Comparison of ENCODE assay signal across 8 cellular contexts in the genomic region with DNA sequence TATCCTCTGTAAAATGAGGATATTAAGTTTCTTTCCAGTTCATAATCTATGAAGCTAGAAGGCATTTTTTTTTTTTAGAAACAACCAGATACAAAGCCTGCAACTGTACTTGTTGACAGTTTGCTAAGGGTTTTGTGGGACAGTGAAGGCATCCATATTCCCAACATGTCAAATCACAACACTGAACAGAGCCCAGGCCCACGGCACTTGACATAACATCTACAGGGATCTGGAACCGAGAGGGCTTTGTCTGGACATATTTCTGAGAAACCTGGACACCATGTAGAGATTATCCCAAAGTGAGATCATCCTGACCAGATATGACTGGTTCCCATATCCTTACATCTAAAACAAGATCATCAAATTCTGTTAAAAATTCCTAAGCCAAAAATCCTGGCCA.
"Had no signal": no experiment of that assay in that cellular context is flagged by ENCODE, and none has a peak within 500 bp of the region (broad histone marks: within the 10 kb centered on the region; RNA-seq: fewer than 3 reads in every experiment).

No MANE protein-coding gene starts in this region.

- H3K9ac ChIP-seq: GM23248 had no signal

- H3K4me3 ChIP-seq: GM23248, HAP-1 had no signal

- H3K36me3 ChIP-seq: HAP-1 had no signal

- H2AFZ ChIP-seq: GM23248 had no signal

- H3K9me3 ChIP-seq: HAP-1 had no signal

- H3K27ac ChIP-seq: GM23248, HL-60 had no signal

- FAIRE-seq: HepG2 had no signal

- DNase-seq: GM23248, GOT3, H7, HFFc6 had no signal

- ATAC-seq: HCT116, HepG2 had no signal

- H3K4me1 ChIP-seq: HAP-1 had no signal
